Comparison of ENCODE assay signal across 1 cellular context in genomic region chr4:815464-816146, GRCh38.
A peak's percentile ranks its signal among the peaks of the same experiment; 100 is the strongest.
TF ChIP-seq lines count a peak whose summit lies in the region.

No MANE protein-coding gene starts in this region.

TF ChIP-seq in HepG2, 621 proteins besides CTCF, POLR2A, EP300 and RAD21 (continued from another document and continues in another):
- TF ChIP-seq ZXDC (CRISPR knock-in tag; IDR thresholded peaks at IDR 0.05) (no peak), ZNF264 (CRISPR knock-in tag; IDR thresholded peaks at IDR 0.05) (peak; percentile 58; the same call in 1 of the 2 replicates), SMARCC2 (IDR thresholded peaks at IDR 0.05) (no peak), KMT2B (CRISPR knock-in tag; IDR thresholded peaks at IDR 0.05) (0 out of 2 replicates have a peak, but pooled peaks have one; percentile 20), GATA4 (IDR thresholded peaks at IDR 0.05; ENCODE audit: borderline replicate concordance, low read depth) (peak; percentile 36; the same call in 1 of the 2 replicates), SNAPC2 (CRISPR knock-in tag; IDR thresholded peaks at IDR 0.05) (no peak), ZBED4 (CRISPR knock-in tag; IDR thresholded peaks at IDR 0.05; ENCODE audit: borderline replicate concordance) (0 out of 2 replicates have a peak, but pooled peaks have one; percentile 17), ZNF644 (CRISPR knock-in tag; IDR thresholded peaks at IDR 0.05; ENCODE audit: low read depth) (peak; percentile 25; the same call in 1 of the 2 replicates), TP53 (CRISPR knock-in tag; conservative IDR thresholded peaks at IDR 0.05) (0 out of 2 replicates have a peak, but pooled peaks have one; percentile 27), ZNF232 (CRISPR knock-in tag; IDR thresholded peaks at IDR 0.05; ENCODE audit: borderline replicate concordance) (peak; percentile 57; the same call in 1 of the 2 replicates), HNF1A (IDR thresholded peaks at IDR 0.05; ENCODE audit: low read depth) (no peak), HNF1A (CRISPR knock-in tag; IDR thresholded peaks at IDR 0.05; ENCODE audit: borderline replicate concordance) (peak; percentile 31; the same call in 1 of the 2 replicates), CEBPG (CRISPR knock-in tag; IDR thresholded peaks at IDR 0.05) (peak; percentile 52), NCOR1 (IDR thresholded peaks at IDR 0.05; ENCODE audit: borderline replicate concordance, low read length) (peak; percentile 66; the same call in 1 of the 2 replicates), MXD3 (CRISPR knock-in tag; IDR thresholded peaks at IDR 0.05) (no peak), ELF4 (CRISPR knock-in tag; IDR thresholded peaks at IDR 0.05; ENCODE audit: borderline replicate concordance) (0 out of 2 replicates have a peak, but pooled peaks have one; percentile 22), ZBTB20 (CRISPR knock-in tag; IDR thresholded peaks at IDR 0.05; ENCODE audit: borderline replicate concordance, low read depth) (peak; percentile 62; the same call in 1 of the 2 replicates), HMG20B (CRISPR knock-in tag; conservative IDR thresholded peaks at IDR 0.05) (peak; percentile 93), TOE1 (CRISPR knock-in tag; IDR thresholded peaks at IDR 0.05) (0 out of 2 replicates have a peak, but pooled peaks have one; percentile 43), KDM1A (CRISPR knock-in tag; IDR thresholded peaks at IDR 0.05) (peak; percentile 70; the same call in 1 of the 2 replicates), SIX4 (CRISPR knock-in tag; IDR thresholded peaks at IDR 0.05) (peak; percentile 57; the same call in 1 of the 2 replicates), ZNF670 (CRISPR knock-in tag; IDR thresholded peaks at IDR 0.05; ENCODE audit: borderline replicate concordance) (no peak), ZNF513 (CRISPR knock-in tag; conservative IDR thresholded peaks at IDR 0.05) (no peak), TEF (CRISPR knock-in tag; IDR thresholded peaks at IDR 0.05) (no peak), THAP9 (CRISPR knock-in tag; IDR thresholded peaks at IDR 0.05; ENCODE audit: borderline replicate concordance) (0 out of 2 replicates have a peak, but pooled peaks have one; percentile 12), ISL2 (CRISPR knock-in tag; IDR thresholded peaks at IDR 0.05) (peak; percentile 77), FOXP1 (IDR thresholded peaks at IDR 0.05) (0 out of 2 replicates have a peak, but pooled peaks have one; percentile 22), FOXP1 (CRISPR knock-in tag; IDR thresholded peaks at IDR 0.05) (peak; percentile 77), RARA (CRISPR knock-in tag; IDR thresholded peaks at IDR 0.05) (peak; percentile 61), NCOA5 (CRISPR knock-in tag; IDR thresholded peaks at IDR 0.05) (no peak), SOX13 (IDR thresholded peaks at IDR 0.05) (no peak; the same call in 1 of the 2 replicates), SOX13 (CRISPR knock-in tag; conservative IDR thresholded peaks at IDR 0.05 in 1 of 2, IDR thresholded peaks at IDR 0.05 in 1 of 2) (peak in 1 of 2 experiments; percentile 84; a peak in 2 of 4 replicates), LCORL (IDR thresholded peaks at IDR 0.05) (no peak), LCORL (CRISPR knock-in tag; IDR thresholded peaks at IDR 0.05) (peak; percentile 65), ELK4 (CRISPR knock-in tag; IDR thresholded peaks at IDR 0.05; ENCODE audit: borderline replicate concordance) (no peak), ZNF205 (CRISPR knock-in tag; IDR thresholded peaks at IDR 0.05) (peak; percentile 45; the same call in 1 of the 2 replicates), TCF7 (IDR thresholded peaks at IDR 0.05; ENCODE audit: low read depth) (peak; percentile 68), PHF21A (CRISPR knock-in tag; IDR thresholded peaks at IDR 0.05) (peak; percentile 68), HDAC2 (CRISPR knock-in tag; IDR thresholded peaks at IDR 0.05) (peak; percentile 89), KDM4B (CRISPR knock-in tag; IDR thresholded peaks at IDR 0.05) (no peak), TBX2 (CRISPR knock-in tag; IDR thresholded peaks at IDR 0.05; ENCODE audit: borderline replicate concordance) (peak; percentile 86), ZMYM4 (CRISPR knock-in tag; IDR thresholded peaks at IDR 0.05) (0 out of 2 replicates have a peak, but pooled peaks have one; percentile 27), ZNF792 (CRISPR knock-in tag; IDR thresholded peaks at IDR 0.05) (peak; percentile 28; the same call in 1 of the 2 replicates), BCL6 (CRISPR knock-in tag; IDR thresholded peaks at IDR 0.05) (peak; percentile 80), MEIS2 (CRISPR knock-in tag; IDR thresholded peaks at IDR 0.05) (peak; percentile 68; the same call in 1 of the 2 replicates), SIX1 (CRISPR knock-in tag; IDR thresholded peaks at IDR 0.05; ENCODE audit: borderline replicate concordance) (peak; percentile 86; the same call in 1 of the 2 replicates), RCOR2 (CRISPR knock-in tag; IDR thresholded peaks at IDR 0.05) (peak; percentile 78), SOX5 (CRISPR knock-in tag; IDR thresholded peaks at IDR 0.05; ENCODE audit: borderline replicate concordance) (peak; percentile 71; the same call in 1 of the 2 replicates), CEBPB (IDR thresholded peaks at IDR 0.05; ENCODE audit: borderline replicate concordance, low read depth, low read length) (0 out of 2 replicates have a peak, but pooled peaks have one; percentile 10), GATAD2A (CRISPR knock-in tag; IDR thresholded peaks at IDR 0.05) (peak; percentile 81), MIXL1 (CRISPR knock-in tag; IDR thresholded peaks at IDR 0.05) (peak; percentile 20; the same call in 1 of the 2 replicates)
